In genomic region chr2:105325389-105325963, GRCh38 we compare ENCODE assay signal across 1 cellular context.
TF ChIP-seq lines count a peak whose summit lies in the region.

No MANE protein-coding gene starts in this region.

TF ChIP-seq in HCT116, 20 proteins besides CTCF, POLR2A, EP300 and RAD21:
- TF ChIP-seq EZH2 (IDR thresholded peaks at IDR 0.05): no peak
- no peak for TF ChIP-seq SRF (IDR thresholded peaks at IDR 0.05; ENCODE audit: low read depth)
- TF ChIP-seq SIN3A (IDR thresholded peaks at IDR 0.05; ENCODE audit: low read depth): no peak
- no peak for TF ChIP-seq REST (IDR thresholded peaks at IDR 0.05; ENCODE audit: low read depth)
- TF ChIP-seq, protein P1, sequence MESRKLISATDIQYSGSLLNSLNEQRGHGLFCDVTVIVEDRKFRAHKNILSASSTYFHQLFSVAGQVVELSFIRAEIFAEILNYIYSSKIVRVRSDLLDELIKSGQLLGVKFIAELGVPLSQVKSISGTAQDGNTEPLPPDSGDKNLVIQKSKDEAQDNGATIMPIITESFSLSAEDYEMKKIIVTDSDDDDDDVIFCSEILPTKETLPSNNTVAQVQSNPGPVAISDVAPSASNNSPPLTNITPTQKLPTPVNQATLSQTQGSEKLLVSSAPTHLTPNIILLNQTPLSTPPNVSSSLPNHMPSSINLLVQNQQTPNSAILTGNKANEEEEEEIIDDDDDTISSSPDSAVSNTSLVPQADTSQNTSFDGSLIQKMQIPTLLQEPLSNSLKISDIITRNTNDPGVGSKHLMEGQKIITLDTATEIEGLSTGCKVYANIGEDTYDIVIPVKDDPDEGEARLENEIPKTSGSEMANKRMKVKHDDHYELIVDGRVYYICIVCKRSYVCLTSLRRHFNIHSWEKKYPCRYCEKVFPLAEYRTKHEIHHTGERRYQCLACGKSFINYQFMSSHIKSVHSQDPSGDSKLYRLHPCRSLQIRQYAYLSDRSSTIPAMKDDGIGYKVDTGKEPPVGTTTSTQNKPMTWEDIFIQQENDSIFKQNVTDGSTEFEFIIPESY (IDR thresholded peaks at IDR 0.05; ENCODE audit: extremely low read depth, insufficient replicate concordance, low read length): no peak
- TF ChIP-seq ELF1 (IDR thresholded peaks at IDR 0.05; ENCODE audit: borderline replicate concordance, low read depth): no peak
